1 cellular context compared by ENCODE assay signal in genomic region chr20:17083738-17084137, GRCh38.
A peak's percentile ranks its signal among the peaks of the same experiment; 100 is the strongest.
TF ChIP-seq lines count a peak whose summit lies in the region.

No MANE protein-coding gene starts in this region.

TF ChIP-seq in HepG2, 621 proteins besides CTCF, POLR2A, EP300 and RAD21 (continued from another document):
- no peak for TF ChIP-seq NAIF1 (CRISPR knock-in tag; IDR thresholded peaks at IDR 0.05; ENCODE audit: borderline replicate concordance)
- no peak for TF ChIP-seq ZNF780A (CRISPR knock-in tag; IDR thresholded peaks at IDR 0.05)
- no peak for TF ChIP-seq PHF8 (CRISPR knock-in tag; IDR thresholded peaks at IDR 0.05)
- TF ChIP-seq AKNA (CRISPR knock-in tag; IDR thresholded peaks at IDR 0.05; ENCODE audit: borderline replicate concordance) = no peak
- TF ChIP-seq ZNF772 (CRISPR knock-in tag; IDR thresholded peaks at IDR 0.05) = no peak
- TF ChIP-seq ZNF530 (CRISPR knock-in tag; IDR thresholded peaks at IDR 0.05; ENCODE audit: low read depth) = no peak
- TF ChIP-seq KAT7 (CRISPR knock-in tag; IDR thresholded peaks at IDR 0.05; ENCODE audit: borderline replicate concordance) = no peak
- no peak for TF ChIP-seq MIER3 (CRISPR knock-in tag; IDR thresholded peaks at IDR 0.05; ENCODE audit: borderline replicate concordance)
- TF ChIP-seq EHMT2 (IDR thresholded peaks at IDR 0.05; ENCODE audit: borderline replicate concordance, low read depth, low read length) = peak; percentile 90; the same call in 1 of the 2 replicates
- TF ChIP-seq ZNF256 (CRISPR knock-in tag; conservative IDR thresholded peaks at IDR 0.05) = no peak
- TF ChIP-seq ZNF879 (CRISPR knock-in tag; IDR thresholded peaks at IDR 0.05) = no peak
- peak; percentile 49 to 94 for TF ChIP-seq REST (IDR thresholded peaks at IDR 0.05; ENCODE audit: borderline replicate concordance in 1 of 2, low read depth in 1 of 2, low read length in 2 of 2)
- no peak for TF ChIP-seq ZNF282 (IDR thresholded peaks at IDR 0.05; ENCODE audit: partially characterized antibody)
- no peak for TF ChIP-seq ZBTB33 (CRISPR knock-in tag; IDR thresholded peaks at IDR 0.05)
- TF ChIP-seq MIER2 (CRISPR knock-in tag; IDR thresholded peaks at IDR 0.05) = peak; percentile 94
- TF ChIP-seq ARNTL (CRISPR knock-in tag; IDR thresholded peaks at IDR 0.05) = no peak
- no peak for TF ChIP-seq TEAD3 (CRISPR knock-in tag; optimal IDR thresholded peaks at IDR 0.05; ENCODE audit: borderline replicate concordance)
- no peak for TF ChIP-seq ZBTB2 (CRISPR knock-in tag; IDR thresholded peaks at IDR 0.05; ENCODE audit: low read depth)
- no peak for TF ChIP-seq RNF2 (conservative IDR thresholded peaks at IDR 0.05; ENCODE audit: low read depth)
- no peak for TF ChIP-seq JUN (CRISPR knock-in tag; IDR thresholded peaks at IDR 0.05)
- TF ChIP-seq SKIL (CRISPR knock-in tag; IDR thresholded peaks at IDR 0.05; ENCODE audit: borderline replicate concordance) = no peak
- TF ChIP-seq ZNF121 (CRISPR knock-in tag; IDR thresholded peaks at IDR 0.05) = no peak
- no peak for TF ChIP-seq ZNF160 (CRISPR knock-in tag; IDR thresholded peaks at IDR 0.05)
- no peak for TF ChIP-seq ERF (CRISPR knock-in tag; IDR thresholded peaks at IDR 0.05)
- no peak for TF ChIP-seq RBM39 (IDR thresholded peaks at IDR 0.05; ENCODE audit: low read depth, low read length, poor library complexity, severe bottlenecking)
- TF ChIP-seq HNF4A (CRISPR knock-in tag; IDR thresholded peaks at IDR 0.05) = no peak
